Comparison of ENCODE assay signal across 17 cellular contexts in the genomic region with DNA sequence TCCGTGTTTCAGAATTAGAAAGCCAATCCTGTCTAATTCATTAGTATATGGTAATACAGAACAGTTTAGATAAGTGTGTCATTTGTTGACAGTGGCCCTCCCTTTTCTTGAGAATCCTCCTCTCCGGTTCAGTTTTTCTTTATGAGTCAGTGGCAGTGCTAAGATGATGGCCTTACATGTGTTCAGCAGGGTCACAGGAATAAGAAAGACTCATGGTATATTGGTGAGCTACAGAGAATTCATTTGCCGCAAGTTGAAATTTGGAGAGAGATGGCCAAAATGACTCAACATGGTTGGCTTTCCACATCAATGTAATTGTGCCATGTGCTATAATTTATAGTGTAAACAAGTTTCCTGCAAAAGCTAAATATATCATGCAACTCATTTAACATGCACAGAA.
DNase-seq lines count a peak whose midpoint lies in the region; TF ChIP-seq lines count a peak whose summit lies in the region.
"Had no signal": no experiment of that assay in that cellular context is flagged by ENCODE, and none has a peak within 500 bp of the region (broad histone marks: within the 10 kb centered on the region; RNA-seq: fewer than 3 reads in every experiment).

No MANE protein-coding gene starts in this region.

- H2AFZ ChIP-seq in Karpas-422 (ENCODE audit: low read length), result no peak overlapping the region

- H3K4me1 ChIP-seq in stomach (no peaks in the 10 kb centered on the region), Karpas-422 (ENCODE audit: low read length) (no peaks in the 10 kb centered on the region)
- H3K4me1 ChIP-seq: BE2C had no signal

- no peaks in the 10 kb centered on the region for H3K9me3 ChIP-seq in AG04450 (ENCODE audit: control insufficient read depth, insufficient read depth, low read length)
- no peaks in the 10 kb centered on the region for H3K9me3 ChIP-seq in stomach
- H3K9me3 ChIP-seq in Karpas-422 (ENCODE audit: low read length), result no peaks in the 10 kb centered on the region
- H3K9me3 ChIP-seq: BE2C had no signal

- H3K36me3 ChIP-seq in stomach, result no peaks in the 10 kb centered on the region
- no peaks in the 10 kb centered on the region for H3K36me3 ChIP-seq in Karpas-422 (ENCODE audit: insufficient read depth, low read length)
- H3K36me3 ChIP-seq: BE2C had no signal

- TF ChIP-seq EP300 in stomach (IDR thresholded peaks at IDR 0.05), result no peak

- intact Hi-C loops in stomach (cut with DNase I; ENCODE audit: low total_unique reads), result no loop called here

- no peak overlapping the region for H3K4me3 ChIP-seq in AG04450 (ENCODE audit: low read depth, low read length)
- no peak overlapping the region for H3K4me3 ChIP-seq in stomach
- H3K4me3 ChIP-seq in Karpas-422 (ENCODE audit: low read length), result no peak overlapping the region

- TF ChIP-seq POLR2A in stomach (IDR thresholded peaks at IDR 0.05), result no peak

- H3K9me2 ChIP-seq in Karpas-422 (replicated peaks; ENCODE audit: insufficient read depth, low read length), result no peaks in the 10 kb centered on the region; the same call in 1 of the 2 replicates

- POLR2A ChIA-PET in AG04450 (lab: Yijun Ruan, JAX), result no interaction called here

- H3K79me2 ChIP-seq in Karpas-422 (ENCODE audit: low read length), result peaks cover 34% of the 10 kb centered on the region

- H3K27me3 ChIP-seq in AG04450 (ENCODE audit: control insufficient read depth, insufficient read depth, low read length), result no peaks in the 10 kb centered on the region
- H3K27me3 ChIP-seq in stomach, result no peaks in the 10 kb centered on the region
- H3K27me3 ChIP-seq in Karpas-422 (ENCODE audit: low read length), result no peaks in the 10 kb centered on the region
- H3K27me3 ChIP-seq: BE2C had no signal

- no peak overlapping the region for H3K9ac ChIP-seq in Karpas-422 (ENCODE audit: low read length)

- no peak for TF ChIP-seq CTCF in AG04450 (IDR thresholded peaks at IDR 0.05; ENCODE audit: low read depth, low read length)
- TF ChIP-seq CTCF in stomach (IDR thresholded peaks at IDR 0.05), result no peak

- H3K27ac ChIP-seq in AG04450 (ENCODE audit: low read depth, low read length) (no peak overlapping the region), stomach (no peak overlapping the region), Karpas-422 (ENCODE audit: low read length) (no peak overlapping the region)

- no peak overlapping the region for H3K4me2 ChIP-seq in Karpas-422 (ENCODE audit: low read depth, low read length, poor library complexity, severe bottlenecking)

- H4K20me1 ChIP-seq in Karpas-422 (ENCODE audit: insufficient read depth, low read depth, low read length), result no peaks in the 10 kb centered on the region

- WGBS in stomach, 5 donors, result 48 to 69% (median 63%) methylated on average over 3 of the region's 3 CpGs

- DNase-seq in AG04450 (ENCODE audit: low read depth, low spot score), result peak; percentile 13
- DNase-seq in GM03348 (ENCODE audit: low spot score), result peak; percentile 4
- DNase-seq in RPMI7951 (ENCODE audit: low read depth), result peak; percentile 76
- peak; percentile 85 for DNase-seq in fibroblast of peridontal ligament (ENCODE audit: extremely low read depth)
- no peak for DNase-seq in stomach
- DNase-seq in NCI-H226, result no peak
- no peak for DNase-seq in stimulated activated naive CD4-positive, alpha-beta T cell (lab: John Stamatoyannopoulos, UW)
- no peak for DNase-seq in Karpas-422
- DNase-seq: BE2C; CD4-positive, alpha-beta memory T cell; DMS79 treated with DMSO at 0.1 percent for 48 hours; NCI-H1092; NCI-H187; NCI-H2171 treated with DMSO at 0.1 percent for 48 hours; NCI-H510A; NCI-H82; Right ventricle myocardium superior had no signal

- CTCF ChIA-PET in AG04450 (lab: Charles Lee), result no interaction called here

Comparison
In these comparisons a context has a peak if more than half of its experiments do, and no peak if none do; other contexts are left out.
1. DNase-seq: peak in AG04450 (single experiment), GM03348 (single experiment), RPMI7951 (single experiment) and fibroblast of peridontal ligament (single experiment); none in stomach (single experiment), NCI-H226 (single experiment), stimulated activated naive CD4-positive, alpha-beta T cell (0 of 6) and Karpas-422 (single experiment).